In the genomic region with DNA sequence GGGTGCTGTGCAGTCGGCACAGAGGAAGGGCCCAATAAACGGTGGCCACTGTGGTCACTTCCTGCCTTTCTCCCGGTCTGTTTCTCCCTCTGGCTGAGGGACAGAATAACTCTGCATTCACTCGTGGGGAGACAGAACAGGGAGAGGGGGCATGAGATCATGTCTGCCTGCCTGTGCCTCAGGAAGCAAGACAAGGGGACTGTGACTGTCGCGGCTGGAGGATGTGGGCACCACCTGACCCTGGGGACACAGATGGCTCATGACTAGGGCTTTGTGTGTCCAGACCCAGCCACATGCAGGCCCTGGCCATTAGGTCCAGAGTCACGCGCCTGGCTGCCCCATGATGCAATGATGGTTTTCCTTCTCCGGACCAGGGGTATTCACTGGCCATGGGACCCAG, we compare ENCODE assay signal across 18 cellular contexts. TPM values are rescaled to one million over a fixed set of nuclear protein-coding genes. Genes with fewer than 3 reads are reported as not detected.
A peak's percentile ranks its signal among the peaks of the same experiment; 100 is the strongest.
DNase-seq lines count a peak whose midpoint lies in the region; ATAC-seq and TF ChIP-seq lines count a peak whose summit lies in the region.
"Had no signal": no experiment of that assay in that cellular context is flagged by ENCODE, and none has a peak within 500 bp of the region (broad histone marks: within the 10 kb centered on the region; RNA-seq: fewer than 3 reads in every experiment).

No MANE protein-coding gene starts in this region.

- no peak for DNase-seq in RWPE1 (ENCODE audit: low spot score)
- DNase-seq in dorsolateral prefrontal cortex = peak; percentile 25 to 98 (median 94)
- peak; percentile 97 for DNase-seq in pons (ENCODE audit: low spot score)
- DNase-seq in stimulated activated naive CD8-positive, alpha-beta T cell treated with anti-CD3 and anti-CD28 coated beads, Interleukin-15, Interleukin-2, amounts not matched to agents 100 U/mL and 50 U/mL, for 24 hours = no peak
- no peak for DNase-seq in left ventricle myocardium inferior
- DNase-seq: DMS53, MG63, NCI-H1105, NCI-H187, NCI-H2171 treated with DMSO at 0.1 percent for 48 hours, NCI-H774, Right ventricle myocardium superior had no signal

- ATAC-seq in HG03280 (IDR thresholded peaks at IDR 0.05; ENCODE audit: unreplicated experiment) (no peak), HG03520 (IDR thresholded peaks at IDR 0.05; ENCODE audit: unreplicated experiment) (no peak)
- ATAC-seq in stimulated activated naive CD8-positive, alpha-beta T cell treated with anti-CD3 and anti-CD28 coated beads, Interleukin-15, Interleukin-2, amounts not matched to agents 100 U/mL and 50 U/mL, for 24 hours = no peak
- ATAC-seq: Panc1 had no signal

- CTCF ChIA-PET in RWPE1 (lab: Yijun Ruan, JAX) = no interaction called here

- H3K27ac ChIP-seq in RWPE1 (peak overlapping the region; percentile 25), dorsolateral prefrontal cortex (peak overlapping the region in 58 of 59 donors; percentile 31 to 99 (median 94)), layer of hippocampus (ENCODE audit: low read depth, low read length) (peak overlapping the region; percentile 90), left ventricle myocardium inferior (replicated peaks) (no peak overlapping the region)
- H3K27ac ChIP-seq: C4-2B, KMS-11 had no signal

- intact Hi-C loops in dorsolateral prefrontal cortex (cut with DNase I) (no loop called here), left ventricle myocardium inferior (cut with micrococcal nuclease) (no loop called here)

- peaks cover 6% of the 10 kb centered on the region for H3K4me1 ChIP-seq in left ventricle myocardium inferior

- POLR2A ChIA-PET in RWPE1 (lab: Yijun Ruan, JAX; ENCODE audit: low non-redundant PET) = no interaction called here

- TF ChIP-seq CTCF in RWPE1 (conservative IDR thresholded peaks at IDR 0.05; ENCODE audit: low read depth) (no peak), dorsolateral prefrontal cortex (IDR thresholded peaks at IDR 0.05 in 54 of 56, conservative IDR thresholded peaks at IDR 0.05 in 2 of 56; ENCODE audit: low read depth in 1 of 56, partially characterized antibody in 56 of 56) (peak in 19 of 56 donors; percentile 2 to 50 (median 27)), left ventricle myocardium inferior (IDR thresholded peaks at IDR 0.05; ENCODE audit: borderline replicate concordance) (no peak)

- H3K9me3 ChIP-seq in left ventricle myocardium inferior (replicated peaks) = no peaks in the 10 kb centered on the region
- H3K9me3 ChIP-seq: MG63 had no signal

- H3K4me3 ChIP-seq in dorsolateral prefrontal cortex (peak overlapping the region in 5 of 59 donors; percentile 1 to 37 (median 13)), left ventricle myocardium inferior (no peak overlapping the region)
- H3K4me3 ChIP-seq: MG63 had no signal

- H3K36me3 ChIP-seq in left ventricle myocardium inferior = peaks cover 90% of the 10 kb centered on the region

- H3K27me3 ChIP-seq in dorsolateral prefrontal cortex = no peaks in the 10 kb centered on the region
- H3K27me3 ChIP-seq in layer of hippocampus (ENCODE audit: control insufficient read depth, insufficient read depth, low read length) = no peaks in the 10 kb centered on the region
- H3K27me3 ChIP-seq in left ventricle myocardium inferior (ENCODE audit: low read depth) = no peaks in the 10 kb centered on the region
- H3K27me3 ChIP-seq: MG63 had no signal

RNA-seq across cellular contexts. Expression of gene TRUB2, which starts 5.8 kb away (rescaled TPM):
- total RNA-seq in dorsolateral prefrontal cortex (10 to 100 TPM; 20.6 to 66.5 (median 44.9) TPM), left ventricle myocardium inferior (43.7 TPM)

RNA-seq across cellular contexts. Expression of gene COQ4, which starts 6.2 kb away (rescaled TPM):
- total RNA-seq in dorsolateral prefrontal cortex (10 to 100 TPM; 28.0 to 67.5 (median 47.0) TPM), left ventricle myocardium inferior (32.0 TPM)

RNA-seq across cellular contexts. Expression of gene SLC27A4, which starts 23.9 kb away (rescaled TPM):
- 10 to 100 TPM; 25.1 to 59.1 (median 46.4) TPM for total RNA-seq in dorsolateral prefrontal cortex
- total RNA-seq in left ventricle myocardium inferior = 18.8 TPM

RNA-seq across cellular contexts. Expression of gene SWI5, which starts 40.3 kb away (rescaled TPM):
- 10 to 100 TPM; 11.3 to 29.4 (median 16.7) TPM for total RNA-seq in dorsolateral prefrontal cortex
- total RNA-seq in left ventricle myocardium inferior = 16.2 TPM

RNA-seq across cellular contexts. Expression of gene GOLGA2, which starts 40.6 kb away (rescaled TPM):
- total RNA-seq in dorsolateral prefrontal cortex = 100 to 1,000 TPM in 36 of 120 experiments, 10 to 100 TPM in 84; 59.2 to 145 (median 94.1) TPM
- total RNA-seq in left ventricle myocardium inferior = 86.9 TPM

Comparison
In these comparisons a context has a peak if more than half of its experiments do, and no peak if none do; other contexts are left out.
1. DNase-seq: peak in dorsolateral prefrontal cortex (10 of 10) and pons (single experiment); none in RWPE1 (single experiment), stimulated activated naive CD8-positive, alpha-beta T cell treated with anti-CD3 and anti-CD28 coated beads, Interleukin-15, Interleukin-2, amounts not matched to agents 100 U/mL and 50 U/mL, for 24 hours (single experiment) and left ventricle myocardium inferior (single experiment).